In the genomic region with DNA sequence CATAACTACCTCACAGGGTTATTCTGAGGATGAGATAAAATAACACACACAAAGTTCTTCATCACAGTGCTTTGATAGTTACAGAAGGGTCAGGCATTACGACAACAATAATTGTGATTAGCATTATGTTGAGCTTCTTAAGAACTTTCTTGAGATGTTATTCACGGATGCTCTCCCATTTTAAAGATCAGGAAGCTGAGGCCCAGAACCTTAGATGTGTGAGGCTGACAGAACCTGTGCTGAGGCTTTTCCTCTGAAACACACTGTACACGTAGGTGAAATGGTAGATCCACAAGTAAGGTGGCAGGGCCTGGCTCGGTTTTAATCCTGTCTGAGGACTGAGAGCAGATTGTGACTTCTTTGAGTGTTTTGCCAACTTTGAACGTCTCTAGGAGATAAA, we compare ENCODE assay signal across 27 cellular contexts.
"Had no signal": no experiment of that assay in that cellular context is flagged by ENCODE, and none has a peak within 500 bp of the region (broad histone marks: within the 10 kb centered on the region; RNA-seq: fewer than 3 reads in every experiment).

No MANE protein-coding gene starts in this region.

- H3K27me3 Mint-ChIP-seq: naive thymus-derived CD8-positive, alpha-beta T cell; stimulated activated naive CD8-positive, alpha-beta T cell treated with anti-CD3 and anti-CD28 coated beads, Interleukin-15, amount 100 ng/mL, for 72 hours had no signal

- DNase-seq: dermis blood vessel endothelial cell; effector memory CD4-positive, alpha-beta T cell; erythroblast; esophagus squamous epithelium; foreskin melanocyte; glutamatergic neuron; heart right ventricle; hippocampal formation; immature natural killer cell; islet precursor cell; kidney glomerular epithelial cell; left colon; left ventricle myocardium inferior; mammary epithelial cell; midbrain; naive thymus-derived CD8-positive, alpha-beta T cell; occipital lobe; ovary; stimulated activated CD4-positive, alpha-beta T cell treated with anti-CD3 and anti-CD28 coated beads, Interleukin-12 subunit alpha, Interleukin-12 subunit beta, amount 100 ng/mL, for 4 hours; stimulated activated CD4-positive, alpha-beta T cell treated with anti-CD3 and anti-CD28 coated beads, Interleukin-1b, Interleukin-23, amount 100 ng/mL, for 48 hours; stimulated activated CD4-positive, alpha-beta T cell treated with anti-CD3 and anti-CD28 coated beads, Interleukin-4, amount 100 ng/mL, for 1 hour; stimulated activated CD8-positive, alpha-beta memory T cell treated with anti-CD3 and anti-CD28 coated beads, Interleukin-4, amount 100 ng/mL, for 48 hours; stimulated activated naive CD8-positive, alpha-beta T cell treated with anti-CD3 and anti-CD28 coated beads, Interleukin-15, amount 100 ng/mL, for 72 hours; transverse colon; upper lobe of right lung; uterus had no signal

- H3K4me3 Mint-ChIP-seq: immature natural killer cell; naive thymus-derived CD8-positive, alpha-beta T cell; stimulated activated naive CD8-positive, alpha-beta T cell treated with anti-CD3 and anti-CD28 coated beads, Interleukin-15, amount 100 ng/mL, for 72 hours had no signal

- H3K27ac Mint-ChIP-seq: stimulated activated naive CD8-positive, alpha-beta T cell treated with anti-CD3 and anti-CD28 coated beads, Interleukin-15, amount 100 ng/mL, for 72 hours had no signal

- ATAC-seq: heart right ventricle; left colon; naive thymus-derived CD8-positive, alpha-beta T cell; sciatic nerve; stimulated activated naive CD8-positive, alpha-beta T cell treated with anti-CD3 and anti-CD28 coated beads, Interleukin-15, amount 100 ng/mL, for 72 hours; upper lobe of right lung had no signal
